8 cellular contexts compared by ENCODE assay signal in genomic region chr9:35114113-35114847, GRCh38. TPM values are rescaled to one million over a fixed set of nuclear protein-coding genes. Genes with fewer than 3 reads are reported as not detected.
A peak's percentile ranks its signal among the peaks of the same experiment; 100 is the strongest.
DNase-seq lines count a peak whose midpoint lies in the region; ATAC-seq and TF ChIP-seq lines count a peak whose summit lies in the region.

No MANE protein-coding gene starts in this region.

- TF ChIP-seq POLR2A in right lobe of liver (IDR thresholded peaks at IDR 0.05), result no peak

- H3K9me3 ChIP-seq in AG04450 (ENCODE audit: control insufficient read depth, insufficient read depth, low read length) (no peaks in the 10 kb centered on the region), duodenal mucosa (ENCODE audit: control insufficient read depth in 1 of 2, low read length in 2 of 2) (no peaks in the 10 kb centered on the region), right lobe of liver (no peaks in the 10 kb centered on the region)

- CTCF ChIA-PET in AG04450 (lab: Charles Lee), result interaction anchor here (0.7 to 5.0 kb wide), 14 partner anchors 10 to 489 kb away, joined by 3 to 58 read pairs (median 4); partner anchors contain the start of genes PIGO, RUSC2, STOML2 and VCP

- intact Hi-C loops in right lobe of liver (cut with DNase I), result loop anchor here in 1 of 2 donors (10.0 kb wide), 1 partner anchor 151 kb away; no protein-coding TSS in a partner anchor

- peak overlapping the region; percentile 98 for H3K4me3 ChIP-seq in AG04450 (ENCODE audit: low read depth, low read length)
- peak overlapping the region; percentile 90 to 94 for H3K4me3 ChIP-seq in duodenal mucosa (ENCODE audit: low read depth in 1 of 2, low read length in 2 of 2)
- peak overlapping the region; percentile 47 to 64 (median 60) for H3K4me3 ChIP-seq in right lobe of liver

- H3K27me3 ChIP-seq in AG04450 (ENCODE audit: control insufficient read depth, insufficient read depth, low read length) (no peaks in the 10 kb centered on the region), duodenal mucosa (ENCODE audit: control insufficient read depth in 1 of 2, insufficient read depth in 2 of 2, low read length in 2 of 2) (no peaks in the 10 kb centered on the region), right lobe of liver (no peaks in the 10 kb centered on the region)

- peak overlapping the region; percentile 75 to 91 for H3K9ac ChIP-seq in duodenal mucosa (ENCODE audit: low read depth in 1 of 2, low read length in 2 of 2)

- peaks cover 47 to 51% of the 10 kb centered on the region in 2 donors for H3K4me1 ChIP-seq in duodenal mucosa (ENCODE audit: control insufficient read depth in 1 of 2, insufficient read depth in 2 of 2, low read length in 2 of 2)
- H3K4me1 ChIP-seq in right lobe of liver, result peaks cover 0 to 39% (median 14%) of the 10 kb centered on the region in 4 donors

- TF ChIP-seq CTCF in AG04450 (IDR thresholded peaks at IDR 0.05; ENCODE audit: low read depth, low read length), result no peak
- no peak for TF ChIP-seq CTCF in right lobe of liver (IDR thresholded peaks at IDR 0.05)

- H3K36me3 ChIP-seq in duodenal mucosa (ENCODE audit: control insufficient read depth in 1 of 2, insufficient read depth in 2 of 2, low read length in 2 of 2) (no peaks in the 10 kb centered on the region), right lobe of liver (no peaks in the 10 kb centered on the region)

- peak; percentile 16 for ATAC-seq in GM19463 (IDR thresholded peaks at IDR 0.05; ENCODE audit: unreplicated experiment)
- peak in 1 of 4 donors; percentile 5 for ATAC-seq in right lobe of liver

- DNase-seq in AG04450 (ENCODE audit: low read depth, low spot score), result peak; percentile 83
- peak; percentile 69 for DNase-seq in NCI-H446 treated with DMSO at 0.1 percent for 48 hours (lab: John Stamatoyannopoulos, UW)
- DNase-seq in activated CD4-positive, alpha-beta T cell treated with anti-CD3 and anti-CD28 coated beads for 48 hours, result peak; percentile 80
- peak; percentile 71 to 76 (median 76) for DNase-seq in right lobe of liver
- peak; percentile 41 to 69 for DNase-seq in stimulated activated CD4-positive, alpha-beta T cell treated with anti-CD3 and anti-CD28 coated beads, Interleukin-4, amount 100 ng/mL, for 4 hours
- no peak for DNase-seq in germinal center (ENCODE audit: low spot score)

- POLR2A ChIA-PET in AG04450 (lab: Yijun Ruan, JAX), result interaction anchor here (0.6 to 1.5 kb wide), 8 partner anchors 11 to 922 kb away, joined by 3 to 12 read pairs (median 6); partner anchors contain the start of genes RECK, STOML2 and VCP

- H3K27ac ChIP-seq in AG04450 (ENCODE audit: low read depth, low read length), result peak overlapping the region; percentile 91
- peak overlapping the region; percentile 81 for H3K27ac ChIP-seq in duodenal mucosa (ENCODE audit: low read depth, low read length)
- H3K27ac ChIP-seq in right lobe of liver, result peak overlapping the region; percentile 56 to 85 (median 73)

- 23% methylated on average over 4 of the region's 5 CpGs for WGBS in right lobe of liver (ENCODE audit: insufficient coverage, low coverage, low lambda C conversion rate, missing lambda C conversion rate)

RNA-seq across cellular contexts. Expression of gene ATOSB, which starts 1.4 kb away (rescaled TPM):
- 20.4 and 24.6 TPM in 2 replicates for polyA plus RNA-seq in AG04450 (2011; rRNA removed)
- polyA minus RNA-seq in AG04450 (2011; rRNA and poly(A)+ RNA removed), result 22.0 and 22.1 TPM in 2 replicates
- total RNA-seq in right lobe of liver, result 1 to 10 TPM; 3.7 to 6.9 (median 5.8) TPM

RNA-seq across cellular contexts. Expression of gene STOML2, which starts 11.3 kb away (rescaled TPM):
- 125 and 151 TPM in 2 replicates for polyA plus RNA-seq in AG04450 (2011; rRNA removed)
- 73.2 and 92.5 TPM in 2 replicates for polyA minus RNA-seq in AG04450 (2011; rRNA and poly(A)+ RNA removed)
- total RNA-seq in right lobe of liver, result 100 to 1,000 TPM in 1 of 6 experiments, 10 to 100 TPM in 5; 59.8 to 102 (median 69.3) TPM

RNA-seq across cellular contexts. Expression of gene PIGO, which starts 17.9 kb away (rescaled TPM):
- polyA plus RNA-seq in AG04450 (2011; rRNA removed), result 14.1 and 14.3 TPM in 2 replicates
- 17.5 and 18.8 TPM in 2 replicates for polyA minus RNA-seq in AG04450 (2011; rRNA and poly(A)+ RNA removed)
- total RNA-seq in right lobe of liver, result 10 to 100 TPM; 11.5 to 18.0 (median 15.6) TPM

RNA-seq across cellular contexts. Expression of gene FANCG, which starts 34.5 kb away (rescaled TPM):
- 8.5 and 9.1 TPM in 2 replicates for polyA plus RNA-seq in AG04450 (2011; rRNA removed)
- polyA minus RNA-seq in AG04450 (2011; rRNA and poly(A)+ RNA removed), result 9.5 and 11.5 TPM in 2 replicates
- total RNA-seq in right lobe of liver, result 1 to 10 TPM; 2.9 to 7.1 (median 4.2) TPM

RNA-seq across cellular contexts. Expression of gene VCP, which starts 41.9 kb away (rescaled TPM):
- 386 and 411 TPM in 2 replicates for polyA plus RNA-seq in AG04450 (2011; rRNA removed)
- polyA minus RNA-seq in AG04450 (2011; rRNA and poly(A)+ RNA removed), result 515 and 594 TPM in 2 replicates
- total RNA-seq in right lobe of liver, result 100 to 1,000 TPM; 108 to 159 (median 138) TPM
